In the genomic region with DNA sequence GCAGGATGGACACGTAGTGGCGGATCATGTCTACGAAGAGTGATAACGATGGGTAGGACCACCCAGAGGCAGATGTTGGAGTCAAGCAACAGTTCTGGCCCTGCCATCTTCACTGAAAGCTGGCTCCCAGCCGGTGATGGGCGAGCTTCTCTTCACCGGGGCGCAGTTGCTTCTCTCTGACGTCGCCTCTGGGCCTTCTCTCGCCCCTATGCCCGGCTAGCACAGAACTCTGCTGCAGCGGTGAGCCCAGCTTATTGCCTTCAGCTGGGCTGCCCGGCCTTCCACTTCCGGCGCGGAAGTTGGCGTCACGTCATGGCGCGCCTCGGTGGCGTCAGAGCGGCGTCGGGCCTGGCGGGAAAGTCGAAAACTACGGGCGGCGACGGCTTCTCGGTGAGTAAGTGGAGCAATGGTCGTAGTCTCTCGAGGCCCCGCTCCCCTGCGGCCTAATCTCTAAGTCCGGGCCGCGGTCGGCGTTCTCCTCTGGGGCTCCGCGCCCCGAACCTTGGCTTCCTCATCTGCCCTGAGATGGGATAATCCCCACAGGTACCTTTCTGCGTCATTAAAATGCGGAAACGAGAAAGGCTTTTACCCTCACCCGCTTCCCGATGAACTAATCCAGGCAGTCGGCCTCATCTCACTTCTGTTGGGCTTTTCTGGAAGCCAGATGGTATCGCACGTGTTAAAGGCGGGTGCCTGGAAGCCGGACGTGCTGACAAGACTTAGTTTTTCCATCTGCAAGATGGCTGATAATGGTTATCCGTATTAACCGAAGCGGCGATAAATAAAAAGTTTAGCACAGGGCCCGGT, we compare ENCODE assay signal across 1 cellular context.
TF ChIP-seq lines count a peak whose summit lies in the region.

TSS of gene FANCD2 (plus strand) at position 354 of the 807 bp plus-strand sequence. CDS start 2,221 bp downstream, outside the sequence.

TF ChIP-seq in WTC11, 78 proteins besides CTCF, POLR2A, EP300 and RAD21 (continued from another document and continues in another):
- TF ChIP-seq, protein P1, sequence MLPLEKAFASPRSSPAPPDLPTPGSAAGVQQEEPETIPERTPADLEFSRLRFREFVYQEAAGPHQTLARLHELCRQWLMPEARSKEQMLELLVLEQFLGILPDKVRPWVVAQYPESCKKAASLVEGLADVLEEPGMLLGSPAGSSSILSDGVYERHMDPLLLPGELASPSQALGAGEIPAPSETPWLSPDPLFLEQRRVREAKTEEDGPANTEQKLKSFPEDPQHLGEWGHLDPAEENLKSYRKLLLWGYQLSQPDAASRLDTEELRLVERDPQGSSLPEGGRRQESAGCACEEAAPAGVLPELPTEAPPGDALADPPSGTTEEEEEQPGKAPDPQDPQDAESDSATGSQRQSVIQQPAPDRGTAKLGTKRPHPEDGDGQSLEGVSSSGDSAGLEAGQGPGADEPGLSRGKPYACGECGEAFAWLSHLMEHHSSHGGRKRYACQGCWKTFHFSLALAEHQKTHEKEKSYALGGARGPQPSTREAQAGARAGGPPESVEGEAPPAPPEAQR (CRISPR knock-in tag; IDR thresholded peaks at IDR 0.05), result no peak
- TF ChIP-seq NR1H2 (CRISPR knock-in tag; IDR thresholded peaks at IDR 0.05) (no peak), SP1 (CRISPR knock-in tag; conservative IDR thresholded peaks at IDR 0.05) (peak; percentile 73), E2F5 (CRISPR knock-in tag; IDR thresholded peaks at IDR 0.05) (peak; percentile 100), SOX15 (CRISPR knock-in tag; IDR thresholded peaks at IDR 0.05) (no peak), ZBTB43 (CRISPR knock-in tag; IDR thresholded peaks at IDR 0.05) (no peak), OVOL2 (CRISPR knock-in tag; IDR thresholded peaks at IDR 0.05; ENCODE audit: borderline replicate concordance) (no peak), IRF2 (CRISPR knock-in tag; IDR thresholded peaks at IDR 0.05; ENCODE audit: borderline replicate concordance, low read depth) (no peak), MLX (CRISPR knock-in tag; IDR thresholded peaks at IDR 0.05) (no peak), NFATC4 (CRISPR knock-in tag; IDR thresholded peaks at IDR 0.05) (no peak), ZNF263 (CRISPR knock-in tag; IDR thresholded peaks at IDR 0.05; ENCODE audit: low read depth) (no peak), FOXK1 (CRISPR knock-in tag; IDR thresholded peaks at IDR 0.05) (peak; percentile 98), MYBL2 (CRISPR knock-in tag; IDR thresholded peaks at IDR 0.05) (peak; percentile 36; the same call in 1 of the 2 replicates), NR3C1 (CRISPR knock-in tag; conservative IDR thresholded peaks at IDR 0.05; ENCODE audit: low read depth) (no peak), AR (CRISPR knock-in tag; IDR thresholded peaks at IDR 0.05) (no peak), AFF4 (CRISPR knock-in tag; IDR thresholded peaks at IDR 0.05; ENCODE audit: borderline replicate concordance) (no peak), NFYB (CRISPR knock-in tag; conservative IDR thresholded peaks at IDR 0.05; ENCODE audit: low read depth) (no peak), ESRRA (CRISPR knock-in tag; IDR thresholded peaks at IDR 0.05; ENCODE audit: borderline replicate concordance) (peak; percentile 89; the same call in 1 of the 2 replicates), E2F1 (CRISPR knock-in tag; IDR thresholded peaks at IDR 0.05) (peak; percentile 89; the same call in 1 of the 2 replicates), TP53 (CRISPR knock-in tag; IDR thresholded peaks at IDR 0.05) (no peak), ZNF671 (CRISPR knock-in tag; IDR thresholded peaks at IDR 0.05) (no peak), CREM (CRISPR knock-in tag; IDR thresholded peaks at IDR 0.05) (peak; percentile 100)
- TF ChIP-seq, protein P2, sequence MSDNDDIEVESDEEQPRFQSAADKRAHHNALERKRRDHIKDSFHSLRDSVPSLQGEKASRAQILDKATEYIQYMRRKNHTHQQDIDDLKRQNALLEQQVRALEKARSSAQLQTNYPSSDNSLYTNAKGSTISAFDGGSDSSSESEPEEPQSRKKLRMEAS (CRISPR knock-in tag; IDR thresholded peaks at IDR 0.05), result peak; percentile 95
- TF ChIP-seq, protein P3, sequence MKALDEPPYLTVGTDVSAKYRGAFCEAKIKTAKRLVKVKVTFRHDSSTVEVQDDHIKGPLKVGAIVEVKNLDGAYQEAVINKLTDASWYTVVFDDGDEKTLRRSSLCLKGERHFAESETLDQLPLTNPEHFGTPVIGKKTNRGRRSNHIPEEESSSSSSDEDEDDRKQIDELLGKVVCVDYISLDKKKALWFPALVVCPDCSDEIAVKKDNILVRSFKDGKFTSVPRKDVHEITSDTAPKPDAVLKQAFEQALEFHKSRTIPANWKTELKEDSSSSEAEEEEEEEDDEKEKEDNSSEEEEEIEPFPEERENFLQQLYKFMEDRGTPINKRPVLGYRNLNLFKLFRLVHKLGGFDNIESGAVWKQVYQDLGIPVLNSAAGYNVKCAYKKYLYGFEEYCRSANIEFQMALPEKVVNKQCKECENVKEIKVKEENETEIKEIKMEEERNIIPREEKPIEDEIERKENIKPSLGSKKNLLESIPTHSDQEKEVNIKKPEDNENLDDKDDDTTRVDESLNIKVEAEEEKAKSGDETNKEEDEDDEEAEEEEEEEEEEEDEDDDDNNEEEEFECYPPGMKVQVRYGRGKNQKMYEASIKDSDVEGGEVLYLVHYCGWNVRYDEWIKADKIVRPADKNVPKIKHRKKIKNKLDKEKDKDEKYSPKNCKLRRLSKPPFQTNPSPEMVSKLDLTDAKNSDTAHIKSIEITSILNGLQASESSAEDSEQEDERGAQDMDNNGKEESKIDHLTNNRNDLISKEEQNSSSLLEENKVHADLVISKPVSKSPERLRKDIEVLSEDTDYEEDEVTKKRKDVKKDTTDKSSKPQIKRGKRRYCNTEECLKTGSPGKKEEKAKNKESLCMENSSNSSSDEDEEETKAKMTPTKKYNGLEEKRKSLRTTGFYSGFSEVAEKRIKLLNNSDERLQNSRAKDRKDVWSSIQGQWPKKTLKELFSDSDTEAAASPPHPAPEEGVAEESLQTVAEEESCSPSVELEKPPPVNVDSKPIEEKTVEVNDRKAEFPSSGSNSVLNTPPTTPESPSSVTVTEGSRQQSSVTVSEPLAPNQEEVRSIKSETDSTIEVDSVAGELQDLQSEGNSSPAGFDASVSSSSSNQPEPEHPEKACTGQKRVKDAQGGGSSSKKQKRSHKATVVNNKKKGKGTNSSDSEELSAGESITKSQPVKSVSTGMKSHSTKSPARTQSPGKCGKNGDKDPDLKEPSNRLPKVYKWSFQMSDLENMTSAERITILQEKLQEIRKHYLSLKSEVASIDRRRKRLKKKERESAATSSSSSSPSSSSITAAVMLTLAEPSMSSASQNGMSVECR (CRISPR knock-in tag; IDR thresholded peaks at IDR 0.05; ENCODE audit: borderline replicate concordance), result peak; percentile 97
- TF ChIP-seq, protein P4, sequence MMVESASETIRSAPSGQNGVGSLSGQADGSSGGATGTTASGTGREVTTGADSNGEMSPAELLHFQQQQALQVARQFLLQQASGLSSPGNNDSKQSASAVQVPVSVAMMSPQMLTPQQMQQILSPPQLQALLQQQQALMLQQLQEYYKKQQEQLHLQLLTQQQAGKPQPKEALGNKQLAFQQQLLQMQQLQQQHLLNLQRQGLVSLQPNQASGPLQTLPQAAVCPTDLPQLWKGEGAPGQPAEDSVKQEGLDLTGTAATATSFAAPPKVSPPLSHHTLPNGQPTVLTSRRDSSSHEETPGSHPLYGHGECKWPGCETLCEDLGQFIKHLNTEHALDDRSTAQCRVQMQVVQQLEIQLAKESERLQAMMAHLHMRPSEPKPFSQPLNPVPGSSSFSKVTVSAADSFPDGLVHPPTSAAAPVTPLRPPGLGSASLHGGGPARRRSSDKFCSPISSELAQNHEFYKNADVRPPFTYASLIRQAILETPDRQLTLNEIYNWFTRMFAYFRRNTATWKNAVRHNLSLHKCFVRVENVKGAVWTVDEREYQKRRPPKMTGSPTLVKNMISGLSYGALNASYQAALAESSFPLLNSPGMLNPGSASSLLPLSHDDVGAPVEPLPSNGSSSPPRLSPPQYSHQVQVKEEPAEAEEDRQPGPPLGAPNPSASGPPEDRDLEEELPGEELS (CRISPR knock-in tag; IDR thresholded peaks at IDR 0.05), result peak; percentile 89
- TF ChIP-seq, protein P5, sequence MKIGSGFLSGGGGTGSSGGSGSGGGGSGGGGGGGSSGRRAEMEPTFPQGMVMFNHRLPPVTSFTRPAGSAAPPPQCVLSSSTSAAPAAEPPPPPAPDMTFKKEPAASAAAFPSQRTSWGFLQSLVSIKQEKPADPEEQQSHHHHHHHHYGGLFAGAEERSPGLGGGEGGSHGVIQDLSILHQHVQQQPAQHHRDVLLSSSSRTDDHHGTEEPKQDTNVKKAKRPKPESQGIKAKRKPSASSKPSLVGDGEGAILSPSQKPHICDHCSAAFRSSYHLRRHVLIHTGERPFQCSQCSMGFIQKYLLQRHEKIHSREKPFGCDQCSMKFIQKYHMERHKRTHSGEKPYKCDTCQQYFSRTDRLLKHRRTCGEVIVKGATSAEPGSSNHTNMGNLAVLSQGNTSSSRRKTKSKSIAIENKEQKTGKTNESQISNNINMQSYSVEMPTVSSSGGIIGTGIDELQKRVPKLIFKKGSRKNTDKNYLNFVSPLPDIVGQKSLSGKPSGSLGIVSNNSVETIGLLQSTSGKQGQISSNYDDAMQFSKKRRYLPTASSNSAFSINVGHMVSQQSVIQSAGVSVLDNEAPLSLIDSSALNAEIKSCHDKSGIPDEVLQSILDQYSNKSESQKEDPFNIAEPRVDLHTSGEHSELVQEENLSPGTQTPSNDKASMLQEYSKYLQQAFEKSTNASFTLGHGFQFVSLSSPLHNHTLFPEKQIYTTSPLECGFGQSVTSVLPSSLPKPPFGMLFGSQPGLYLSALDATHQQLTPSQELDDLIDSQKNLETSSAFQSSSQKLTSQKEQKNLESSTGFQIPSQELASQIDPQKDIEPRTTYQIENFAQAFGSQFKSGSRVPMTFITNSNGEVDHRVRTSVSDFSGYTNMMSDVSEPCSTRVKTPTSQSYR (CRISPR knock-in tag; IDR thresholded peaks at IDR 0.05), result peak; percentile 77; the same call in 1 of the 2 replicates
